Comparison of ENCODE assay signal across 13 cellular contexts in genomic region chr5:103410174-103410573, GRCh38.
DNase-seq lines count a peak whose midpoint lies in the region; ATAC-seq lines count a peak whose summit lies in the region.
"Had no signal": no experiment of that assay in that cellular context is flagged by ENCODE, and none has a peak within 500 bp of the region (broad histone marks: within the 10 kb centered on the region; RNA-seq: fewer than 3 reads in every experiment).

No MANE protein-coding gene starts in this region.

- H3K4me1 Mint-ChIP-seq in T-helper 17 cell = peaks cover 5% of the 10 kb centered on the region

- peaks cover 48% of the 10 kb centered on the region for H3K27me3 Mint-ChIP-seq in T-helper 17 cell

- H3K4me3 Mint-ChIP-seq in T-helper 17 cell = no peak overlapping the region

- DNase-seq in SW480 (ENCODE audit: low spot score) (no peak), T-helper 17 cell (no peak), dedifferentiated amniotic fluid mesenchymal stem cell (ENCODE audit: extremely low spot score) (no peak)
- no peak for DNase-seq in activated CD4-positive, alpha-beta T cell treated with anti-CD3 and anti-CD28 coated beads, Interleukin-2, amount 50 U/mL, for 1 hour
- DNase-seq: effector CD4-positive, alpha-beta T cell; foreskin melanocyte; IMR-90; NCI-H1694 treated with DMSO at 0.1 percent for 48 hours; WERI-Rb-1 had no signal

- no peak overlapping the region for H3K27ac Mint-ChIP-seq in T-helper 17 cell

- no peaks in the 10 kb centered on the region for H3K9me3 ChIP-seq in T-helper 17 cell (ENCODE audit: control insufficient read depth, low read length, poor library complexity, severe bottlenecking)

- ATAC-seq in GM18858 (IDR thresholded peaks at IDR 0.05; ENCODE audit: unreplicated experiment) = peak; percentile 100
- ATAC-seq in GM21390 (IDR thresholded peaks at IDR 0.05; ENCODE audit: unreplicated experiment) = peak; percentile 95
- ATAC-seq in HG02943 (IDR thresholded peaks at IDR 0.05; ENCODE audit: low read depth, unreplicated experiment) = peak; percentile 81
- peak; percentile 85 for ATAC-seq in HG03558 (IDR thresholded peaks at IDR 0.05; ENCODE audit: extremely low read depth, unreplicated experiment)
- no peak for ATAC-seq in T-helper 17 cell

- no peaks in the 10 kb centered on the region for H3K36me3 Mint-ChIP-seq in T-helper 17 cell (ENCODE audit: low read depth)
